Comparison of ENCODE assay signal across 14 cellular contexts in genomic region chr19:340620-341385, GRCh38. TPM values are rescaled to one million over a fixed set of nuclear protein-coding genes. Genes with fewer than 3 reads are reported as not detected.
A peak's percentile ranks its signal among the peaks of the same experiment; 100 is the strongest.
DNase-seq lines count a peak whose midpoint lies in the region; ATAC-seq and TF ChIP-seq lines count a peak whose summit lies in the region.
"Had no signal": no experiment of that assay in that cellular context is flagged by ENCODE, and none has a peak within 500 bp of the region (broad histone marks: within the 10 kb centered on the region; RNA-seq: fewer than 3 reads in every experiment).

No MANE protein-coding gene starts in this region.

- intact Hi-C loops in activated B cell treated with CpG ODN at 0.5 μM for 24 hours (cut with micrococcal nuclease) = loop anchor here (10.0 kb wide), 1 partner anchor 164 kb away; the partner anchor contains the start of gene TPGS1

- peak overlapping the region; percentile 32 for H3K4me3 Mint-ChIP-seq in activated B cell treated with CpG ODN at 0.5 μM for 24 hours
- H3K4me3 Mint-ChIP-seq in mesothelial cell of epicardium = peak overlapping the region; percentile 44
- no peak overlapping the region for H3K4me3 Mint-ChIP-seq in activated naive CD4-positive, alpha-beta T cell treated with anti-CD3 and anti-CD28 coated beads, Interleukin-2, amount 10 ng/mL, durations not matched to agents 7 days and 5 days
- H3K4me3 Mint-ChIP-seq: activated CD8-positive, alpha-beta T cell treated with anti-CD3 and anti-CD28 coated beads for 36 hours had no signal

- H3K27me3 ChIP-seq in skeletal muscle satellite cell (ENCODE audit: control insufficient read depth, insufficient read depth, low read length) (no peaks in the 10 kb centered on the region), MM.1S (replicated peaks; ENCODE audit: insufficient read depth, low read length) (peaks cover 84% of the 10 kb centered on the region)
- H3K27me3 ChIP-seq: pancreas had no signal

- peaks cover 38% of the 10 kb centered on the region for H3K4me1 ChIP-seq in skeletal muscle satellite cell (ENCODE audit: control insufficient read depth, insufficient read depth, low read length)
- H3K4me1 ChIP-seq in MM.1S (ENCODE audit: low read length) = no peaks in the 10 kb centered on the region

- H3K36me3 ChIP-seq in skeletal muscle satellite cell (ENCODE audit: insufficient read depth, low read length) (peaks cover 17% of the 10 kb centered on the region), MM.1S (replicated peaks; ENCODE audit: insufficient read depth, low read length) (no peaks in the 10 kb centered on the region)
- H3K36me3 ChIP-seq: pancreas had no signal

- no peak for TF ChIP-seq CTCF in activated B cell treated with CpG ODN at 0.5 μM for 24 hours (IDR thresholded peaks at IDR 0.05)
- TF ChIP-seq CTCF in mesothelial cell of epicardium (IDR thresholded peaks at IDR 0.05; ENCODE audit: unreplicated experiment) = no peak
- no peak for TF ChIP-seq CTCF in MM.1S (IDR thresholded peaks at IDR 0.05; ENCODE audit: low read length)

- H3K9me3 ChIP-seq in skeletal muscle satellite cell (replicated peaks; ENCODE audit: low read length) = no peaks in the 10 kb centered on the region
- H3K9me3 ChIP-seq in MM.1S (replicated peaks; ENCODE audit: insufficient read depth, low read length) = no peaks in the 10 kb centered on the region
- H3K9me3 ChIP-seq: lower lobe of right lung, pancreas had no signal

- H3K36me3 Mint-ChIP-seq in activated B cell treated with CpG ODN at 0.5 μM for 24 hours (ENCODE audit: low read depth) (peaks cover 25% of the 10 kb centered on the region), mesothelial cell of epicardium (peaks cover 32% of the 10 kb centered on the region)
- H3K36me3 Mint-ChIP-seq in activated naive CD4-positive, alpha-beta T cell treated with anti-CD3 and anti-CD28 coated beads, Interleukin-2, amount 10 ng/mL, durations not matched to agents 7 days and 5 days = peaks cover 25% of the 10 kb centered on the region

- POLR2A ChIA-PET in activated B cell treated with CpG ODN at 0.5 μM for 24 hours (lab: Charles Lee) = no interaction called here

- CTCF ChIA-PET in activated B cell treated with CpG ODN at 0.5 μM for 24 hours (lab: Charles Lee) = no interaction called here
- CTCF ChIA-PET in activated naive CD4-positive, alpha-beta T cell treated with anti-CD3 and anti-CD28 coated beads, Interleukin-2, amount 10 ng/mL, durations not matched to agents 7 days and 5 days (lab: Charles Lee) = no interaction called here

- no peaks in the 10 kb centered on the region for H3K9me2 ChIP-seq in MM.1S (replicated peaks; ENCODE audit: insufficient read depth, low read length)

- H3K9me3 Mint-ChIP-seq in activated B cell treated with CpG ODN at 0.5 μM for 24 hours (no peaks in the 10 kb centered on the region), mesothelial cell of epicardium (peaks cover 26% of the 10 kb centered on the region)
- peaks cover 4% of the 10 kb centered on the region for H3K9me3 Mint-ChIP-seq in activated naive CD4-positive, alpha-beta T cell treated with anti-CD3 and anti-CD28 coated beads, Interleukin-2, amount 10 ng/mL, durations not matched to agents 7 days and 5 days

- no peak overlapping the region for H2AFZ ChIP-seq in MM.1S (ENCODE audit: low read length)

- no peaks in the 10 kb centered on the region for H3F3A ChIP-seq in MM.1S (ENCODE audit: insufficient read depth, low read length)

- H3K4me1 Mint-ChIP-seq in activated B cell treated with CpG ODN at 0.5 μM for 24 hours (peaks cover 54% of the 10 kb centered on the region), mesothelial cell of epicardium (peaks cover 39% of the 10 kb centered on the region)
- peaks cover 59% of the 10 kb centered on the region for H3K4me1 Mint-ChIP-seq in activated naive CD4-positive, alpha-beta T cell treated with anti-CD3 and anti-CD28 coated beads, Interleukin-2, amount 10 ng/mL, durations not matched to agents 7 days and 5 days

- H3K79me2 ChIP-seq in MM.1S (ENCODE audit: low read length) = no peaks in the 10 kb centered on the region

- H4K20me1 ChIP-seq in MM.1S (ENCODE audit: insufficient read depth, low read length) = no peaks in the 10 kb centered on the region

- H3K4me2 ChIP-seq in skeletal muscle satellite cell (ENCODE audit: low read length) = peak overlapping the region; percentile 89
- H3K4me2 ChIP-seq in MM.1S (ENCODE audit: low read depth, low read length) = no peak overlapping the region

- H3K27me3 Mint-ChIP-seq in activated B cell treated with CpG ODN at 0.5 μM for 24 hours (no peaks in the 10 kb centered on the region), mesothelial cell of epicardium (ENCODE audit: low read depth) (no peaks in the 10 kb centered on the region)
- peaks cover 12% of the 10 kb centered on the region for H3K27me3 Mint-ChIP-seq in activated naive CD4-positive, alpha-beta T cell treated with anti-CD3 and anti-CD28 coated beads, Interleukin-2, amount 10 ng/mL, durations not matched to agents 7 days and 5 days

- ATAC-seq in activated B cell treated with CpG ODN at 0.5 μM for 24 hours (ENCODE audit: low read depth) = no peak
- no peak for ATAC-seq in HG03469 (IDR thresholded peaks at IDR 0.05; ENCODE audit: unreplicated experiment)
- ATAC-seq: activated CD8-positive, alpha-beta T cell treated with anti-CD3 and anti-CD28 coated beads for 36 hours; lower lobe of right lung; pancreas had no signal

- no peak overlapping the region for H3K9ac ChIP-seq in skeletal muscle satellite cell (ENCODE audit: low read depth, low read length)
- no peak overlapping the region for H3K9ac ChIP-seq in MM.1S (ENCODE audit: low read length)

- H3K27ac ChIP-seq in MM.1S (ENCODE audit: low read length) = no peak overlapping the region
- H3K27ac ChIP-seq: pancreas had no signal

- H3K27ac Mint-ChIP-seq in activated B cell treated with CpG ODN at 0.5 μM for 24 hours (no peak overlapping the region), mesothelial cell of epicardium (no peak overlapping the region)
- H3K27ac Mint-ChIP-seq in activated naive CD4-positive, alpha-beta T cell treated with anti-CD3 and anti-CD28 coated beads, Interleukin-2, amount 10 ng/mL, durations not matched to agents 7 days and 5 days = no peak overlapping the region
- H3K27ac Mint-ChIP-seq: activated CD8-positive, alpha-beta T cell treated with anti-CD3 and anti-CD28 coated beads for 36 hours had no signal

- DNase-seq in activated effector memory CD4-positive, alpha-beta T cell treated with anti-CD3 and anti-CD28 coated beads, Interleukin-2, amount 50 U/mL, for 16 hours = peak; percentile 48
- DNase-seq in activated effector memory CD4-positive, alpha-beta T cell treated with Interleukin-2 at 50 U/mL for 16 hours = no peak
- DNase-seq in activated B cell treated with CpG ODN at 0.5 μM for 24 hours (no peak), mesothelial cell of epicardium (ENCODE audit: low spot score in 2 of 2, unreplicated experiment in 2 of 2) (no peak), MM.1S (no peak)
- no peak for DNase-seq in activated naive CD4-positive, alpha-beta T cell treated with anti-CD3 and anti-CD28 coated beads, Interleukin-2, amount 10 ng/mL, durations not matched to agents 7 days and 5 days
- DNase-seq: activated CD8-positive, alpha-beta T cell treated with anti-CD3 and anti-CD28 coated beads for 36 hours; activated naive CD4-positive, alpha-beta T cell; EL; lower lobe of right lung; NCI-H1436; pancreas had no signal

- peak overlapping the region; percentile 37 for H3K4me3 ChIP-seq in skeletal muscle satellite cell (ENCODE audit: low read length)
- H3K4me3 ChIP-seq in MM.1S (ENCODE audit: low read length) = no peak overlapping the region
- H3K4me3 ChIP-seq: pancreas had no signal

RNA-seq across cellular contexts. Expression of gene MIER2, which starts 3.8 kb away (rescaled TPM):
- total RNA-seq in activated B cell treated with CpG ODN at 0.5 μM for 24 hours (14.6 and 15.0 TPM in 2 replicates), mesothelial cell of epicardium (47.1 to 50.5 TPM (median 47.6 TPM) in 3 replicates)
- total RNA-seq in skeletal muscle satellite cell (2012; rRNA removed) = 10.9 and 13.2 TPM in 2 replicates

RNA-seq across cellular contexts. Expression of gene PLPP2, which starts 49.6 kb away (rescaled TPM):
- total RNA-seq in activated B cell treated with CpG ODN at 0.5 μM for 24 hours (0.29 and 0.32 TPM in 2 replicates), mesothelial cell of epicardium (8.0 to 8.8 TPM (median 8.4 TPM) in 3 replicates)
- 1.5 and 6.3 TPM in 2 replicates for total RNA-seq in skeletal muscle satellite cell (2012; rRNA removed)
